ENCODE assay signal across 19 cellular contexts in genomic region chr4:68388347-68388746, GRCh38. TPM values are rescaled to one million over a fixed set of nuclear protein-coding genes. Genes with fewer than 3 reads are reported as not detected.
DNase-seq lines count a peak whose midpoint lies in the region; ATAC-seq, FAIRE-seq and TF ChIP-seq lines count a peak whose summit lies in the region.
"Had no signal": no experiment of that assay in that cellular context is flagged by ENCODE, and none has a peak within 500 bp of the region (broad histone marks: within the 10 kb centered on the region; RNA-seq: fewer than 3 reads in every experiment).

No MANE protein-coding gene starts in this region.

- H3K79me2 ChIP-seq in H1 (ENCODE audit: control insufficient read depth in 1 of 2, insufficient read depth in 2 of 2, low read length in 2 of 2): no peaks in the 10 kb centered on the region

- CTCF ChIA-PET in H1 (lab: Charles Lee; ENCODE audit: partially characterized antibody): interaction anchor here (1.0 to 4.3 kb wide), 4 partner anchors 12 to 930 kb away, joined by 4 to 30 read pairs (median 6); no protein-coding TSS in a partner anchor

- H3K14ac ChIP-seq in H1 (ENCODE audit: insufficient read length): no peak overlapping the region

- no peak for TF ChIP-seq RAD21 in H1 (IDR thresholded peaks at IDR 0.05 in 1 of 2, conservative IDR thresholded peaks at IDR 0.05 in 1 of 2; ENCODE audit: low read depth in 2 of 2, low read length in 2 of 2)

- peaks cover 37% of the 10 kb centered on the region for H3K4me1 ChIP-seq in HUES6 (ENCODE audit: control insufficient read depth, insufficient read depth, low read length)
- H3K4me1 ChIP-seq in H1 (replicated peaks in 1 of 4; ENCODE audit: control insufficient read depth in 3 of 4, insufficient read depth in 4 of 4, low read length in 3 of 4): peaks cover 0 to 12% (median 2%) of the 10 kb centered on the region in 4 experiments; a peak in 3 of 7 replicates
- no peaks in the 10 kb centered on the region for H3K4me1 ChIP-seq in sigmoid colon
- H3K4me1 ChIP-seq: A549, BE2C had no signal

- no peak overlapping the region for H3K56ac ChIP-seq in H1 (replicated peaks; ENCODE audit: insufficient read length, low read depth, low read length)

- no peak overlapping the region for H2BK120ac ChIP-seq in H1 (replicated peaks; ENCODE audit: low read depth, low read length)

- H2BK15ac ChIP-seq in H1 (ENCODE audit: low read length): no peak overlapping the region

- TF ChIP-seq EP300 in H1 (IDR thresholded peaks at IDR 0.05; ENCODE audit: borderline replicate concordance in 1 of 2, low read depth in 2 of 2, low read length in 2 of 2) (no peak), sigmoid colon (IDR thresholded peaks at IDR 0.05) (no peak)

- no peak overlapping the region for H2AK5ac ChIP-seq in H1 (ENCODE audit: low read depth, low read length)

- no peak overlapping the region for H3K23ac ChIP-seq in H1 (ENCODE audit: insufficient read length)

- no peaks in the 10 kb centered on the region for H3K36me3 ChIP-seq in HUES6 (ENCODE audit: control insufficient read depth, insufficient read depth, low read length)
- H3K36me3 ChIP-seq in H1 (ENCODE audit: control insufficient read depth in 2 of 4, insufficient read depth in 4 of 4, low read length in 3 of 4): no peaks in the 10 kb centered on the region
- H3K36me3 ChIP-seq in sigmoid colon: no peaks in the 10 kb centered on the region
- H3K36me3 ChIP-seq: BE2C, HAP-1 had no signal

- no peak overlapping the region for H4K8ac ChIP-seq in H1 (ENCODE audit: extremely low read depth, insufficient read depth, low read length)

- H3K27ac ChIP-seq in HUES6 (ENCODE audit: low read depth, low read length): peak overlapping the region; percentile 92
- H3K27ac ChIP-seq in H1 (ENCODE audit: low read depth, low read length): no peak overlapping the region
- H3K27ac ChIP-seq in sigmoid colon: no peak overlapping the region
- H3K27ac ChIP-seq: A549, C4-2B, HL-60 had no signal

- H3K9me3 ChIP-seq in HUES6 (ENCODE audit: control insufficient read depth, insufficient read depth, low read depth, low read length) (no peaks in the 10 kb centered on the region), H1 (ENCODE audit: insufficient read depth in 2 of 2, low read depth in 1 of 2, low read length in 1 of 2) (no peaks in the 10 kb centered on the region), sigmoid colon (no peaks in the 10 kb centered on the region)
- H3K9me3 ChIP-seq: A549, BE2C, HAP-1 had no signal

- ATAC-seq in left colon (peak; percentile 89), HG02588 (IDR thresholded peaks at IDR 0.05; ENCODE audit: unreplicated experiment) (no peak), HG02852 (IDR thresholded peaks at IDR 0.05; ENCODE audit: unreplicated experiment) (no peak)
- ATAC-seq: A549 had no signal

- H4K20me1 ChIP-seq in H1 (replicated peaks in 1 of 2; ENCODE audit: control insufficient read depth in 1 of 2, insufficient read depth in 2 of 2, low read length in 2 of 2): no peaks in the 10 kb centered on the region

- no peak for DNase-seq in H1 (ENCODE audit: low read depth in 1 of 2, low spot score in 2 of 2)
- DNase-seq in left colon: no peak
- DNase-seq in NCI-H2227 treated with DMSO at 0.1 percent for 48 hours (lab: John Stamatoyannopoulos, UW): no peak
- no peak for DNase-seq in sigmoid colon
- DNase-seq: BE2C; CD4-positive, alpha-beta memory T cell; DMS79; KG1 had no signal

- peak overlapping the region; percentile 67; the same call in 1 of the 2 replicates for H2AFZ ChIP-seq in H1 (ENCODE audit: low read length)

- no peak overlapping the region for H4K5ac ChIP-seq in H1 (ENCODE audit: insufficient read length, low read depth, low read length)

- no peaks in the 10 kb centered on the region for H3K27me3 ChIP-seq in HUES6 (ENCODE audit: control insufficient read depth, insufficient read depth, low read length)
- H3K27me3 ChIP-seq in H1 (replicated peaks in 1 of 4; ENCODE audit: control insufficient read depth in 3 of 4, extremely low read depth in 1 of 4, insufficient read depth in 3 of 4, low read length in 3 of 4): no peaks in the 10 kb centered on the region
- H3K27me3 ChIP-seq in sigmoid colon: peaks cover 0 to 5% (median 0%) of the 10 kb centered on the region in 3 donors

- H3K4me2 ChIP-seq in H1 (ENCODE audit: insufficient read depth in 1 of 2, low read depth in 2 of 2, low read length in 2 of 2): no peak overlapping the region
- H3K4me2 ChIP-seq: A549 had no signal

- H3K18ac ChIP-seq in H1 (ENCODE audit: extremely low read depth, low read length): no peak overlapping the region

- H3K9ac ChIP-seq in HUES6 (ENCODE audit: low read length): peak overlapping the region; percentile 70
- H3K9ac ChIP-seq in H1 (replicated peaks in 1 of 4; ENCODE audit: extremely low read depth in 1 of 4, low read depth in 3 of 4, low read length in 3 of 4): no peak overlapping the region

- TF ChIP-seq CTCF in H1 (IDR thresholded peaks at IDR 0.05; ENCODE audit: control extremely low read depth in 1 of 3, insufficient read depth in 1 of 3, low read depth in 1 of 3, low read length in 3 of 3) (no peak), sigmoid colon (IDR thresholded peaks at IDR 0.05) (no peak)

- no peak overlapping the region for H4K91ac ChIP-seq in H1 (replicated peaks; ENCODE audit: insufficient read length, low read length)

- no peak for FAIRE-seq in H1 (lab: Jason Lieb, UNC)
- FAIRE-seq: A549, G401.6, GM12891, GM19239 had no signal

- TF ChIP-seq POLR2A in H1 (IDR thresholded peaks at IDR 0.05; ENCODE audit: control extremely low read depth in 1 of 2, low read depth in 2 of 2, low read length in 2 of 2) (no peak), sigmoid colon (IDR thresholded peaks at IDR 0.05) (no peak)

- intact Hi-C loops in left colon (cut with DNase I, micrococcal nuclease): no loop called here
- intact Hi-C loops in sigmoid colon (cut with DNase I): no loop called here

- H2BK20ac ChIP-seq in H1 (ENCODE audit: low read length): no peak overlapping the region

- no peak overlapping the region for H3K4ac ChIP-seq in H1 (replicated peaks; ENCODE audit: insufficient read length, low read depth, low read length)

- 66% methylated on average over 4 of the region's 4 CpGs; no CpG with 5 or more reads in 1 of the 2 experiments for WGBS in H1 (ENCODE audit: extremely low coverage in 1 of 2, insufficient coverage in 1 of 2, insufficient read length in 1 of 2, insufficient replicate concordance in 2 of 2, low coverage in 1 of 2, low lambda C conversion rate in 2 of 2, missing lambda C conversion rate in 1 of 2), 2 experiments
- WGBS in sigmoid colon, 2 donors: 18 to 51% methylated on average over 4 of the region's 4 CpGs

- no peaks in the 10 kb centered on the region for H3K23me2 ChIP-seq in H1 (ENCODE audit: low read depth, low read length)

- no peaks in the 10 kb centered on the region for H3K79me1 ChIP-seq in H1 (ENCODE audit: low read depth, low read length)

- no peak overlapping the region for H2BK5ac ChIP-seq in H1 (ENCODE audit: low read depth, low read length)

- H3K4me3 ChIP-seq in HUES6 (ENCODE audit: low read depth, low read length): no peak overlapping the region
- H3K4me3 ChIP-seq in H1 (ENCODE audit: extremely low read depth in 1 of 4, insufficient read depth in 2 of 4, low read depth in 3 of 4, low read length in 4 of 4): no peak overlapping the region
- no peak overlapping the region for H3K4me3 ChIP-seq in sigmoid colon
- H3K4me3 ChIP-seq: A549, HAP-1 had no signal

- POLR2A ChIA-PET in H1 (lab: Charles Lee; ENCODE audit: partially characterized antibody): interaction anchor here (0.5 to 2.2 kb wide), 5 partner anchors 8 to 38 kb away, joined by 3 to 12 read pairs (median 6); partner anchors contain the start of gene YTHDC1

- no peak overlapping the region for H2BK12ac ChIP-seq in H1 (ENCODE audit: low read depth, low read length)

TF ChIP-seq in H1, 55 proteins besides CTCF, POLR2A, EP300 and RAD21 (continues in another document):
- TF ChIP-seq ZNF274 (IDR thresholded peaks at IDR 0.05; ENCODE audit: borderline replicate concordance, extremely low read depth, low read length) (no peak), FOSL1 (IDR thresholded peaks at IDR 0.05; ENCODE audit: insufficient read depth, low read depth, low read length) (no peak), JUND (IDR thresholded peaks at IDR 0.05; ENCODE audit: low read length) (no peak)

RNA-seq across cellular contexts. Expression of gene YTHDC1, which starts 38.5 kb away (rescaled TPM):
- 89.5 and 94.5 TPM in 2 replicates for total RNA-seq in H1 (2021; fragmentation: NEBNext Ultra II Directional; extraction: Animal tissue kit (Norgen Biotek cat#: 25700))
- 25.7 and 30.8 TPM in 2 replicates for polyA plus RNA-seq in H1 (2011; rRNA removed)
- polyA plus RNA-seq in H1 (2011; cell fraction: cytosol; rRNA removed): 48.9 TPM
- 48.5 TPM for polyA plus RNA-seq in H1 (2011; cell fraction: nucleus; rRNA removed)
- 62.5 to 98.2 TPM (median 70.3 TPM) in 4 replicates for polyA plus RNA-seq in H1 (2012, experiment 1 of 2)
- polyA plus RNA-seq in H1 (2012, experiment 2 of 2): 6.3 TPM
- 64.1 TPM for polyA plus RNA-seq in H1 (2013, experiment 1 of 2)
- 57.2 TPM for polyA plus RNA-seq in H1 (2013, experiment 2 of 2)
- 45.0 and 55.8 TPM in 2 replicates for polyA minus RNA-seq in H1 (2011; rRNA and poly(A)+ RNA removed)
- 26.1 TPM for polyA minus RNA-seq in H1 (2011; cell fraction: cytosol; rRNA and poly(A)+ RNA removed)
- 109 TPM for polyA minus RNA-seq in H1 (2011; cell fraction: nucleus; rRNA and poly(A)+ RNA removed)
- total RNA-seq in left colon: 10 to 100 TPM; 59.6 to 60.5 TPM
- total RNA-seq in sigmoid colon: 10 to 100 TPM; 49.4 to 66.4 (median 58.7) TPM
- 10 to 100 TPM; 30.0 to 44.2 (median 36.1) TPM for polyA plus RNA-seq in sigmoid colon

RNA-seq across cellular contexts. Expression of gene TMPRSS11E, which starts 58.9 kb away (rescaled TPM):
- total RNA-seq in H1 (2021; fragmentation: NEBNext Ultra II Directional; extraction: Animal tissue kit (Norgen Biotek cat#: 25700)): 0.71 and 0.96 TPM in 2 replicates
- polyA plus RNA-seq in H1 (2011; rRNA removed) (0.25 and 0.38 TPM in 2 replicates), sigmoid colon (under 1 TPM in 1 of 3 donors, not detected in 2; 0.09 TPM)
- 0.54 TPM for polyA plus RNA-seq in H1 (2011; cell fraction: cytosol; rRNA removed)
- polyA plus RNA-seq in H1 (2011; cell fraction: nucleus; rRNA removed): 0.29 TPM
- polyA plus RNA-seq in H1 (2012, experiment 1 of 2): 0.28 to 0.79 TPM (median 0.46 TPM) in 4 replicates
- not detected for polyA plus RNA-seq in H1 (2012, experiment 2 of 2)
- 1.8 TPM for polyA plus RNA-seq in H1 (2013, experiment 1 of 2)
- polyA plus RNA-seq in H1 (2013, experiment 2 of 2): 1.7 TPM
- polyA minus RNA-seq in H1 (2011; rRNA and poly(A)+ RNA removed): 0.85 and 1.2 TPM in 2 replicates
- polyA minus RNA-seq in H1 (2011; cell fraction: cytosol; rRNA and poly(A)+ RNA removed): 1.2 TPM
- 1.2 TPM for polyA minus RNA-seq in H1 (2011; cell fraction: nucleus; rRNA and poly(A)+ RNA removed)
- total RNA-seq in left colon (not detected), sigmoid colon (not detected)
- total RNA-seq: CD4-positive, alpha-beta memory T cell had no signal
- polyA plus RNA-seq: A549, AG04450 had no signal
